In genomic region chr5:14247054-14247386, GRCh38 we compare ENCODE assay signal across 1 cellular context.
A peak's percentile ranks its signal among the peaks of the same experiment; 100 is the strongest.
TF ChIP-seq lines count a peak whose summit lies in the region.

No MANE protein-coding gene starts in this region.

TF ChIP-seq in HEK293, 187 proteins besides CTCF, POLR2A, EP300 and RAD21:
- no peak for TF ChIP-seq ZNF639 (tag by site-specific recombination; IDR thresholded peaks at IDR 0.05)
- no peak for TF ChIP-seq ZFP41 (tag by site-specific recombination; IDR thresholded peaks at IDR 0.05; ENCODE audit: borderline replicate concordance)
- TF ChIP-seq GLIS1 (tag by site-specific recombination; IDR thresholded peaks at IDR 0.05), result peak; percentile 16; the same call in 1 of the 2 replicates
- no peak for TF ChIP-seq SETDB1 (IDR thresholded peaks at IDR 0.05; ENCODE audit: insufficient read length, low read length)
- no peak for TF ChIP-seq SCRT2 (tag by site-specific recombination; IDR thresholded peaks at IDR 0.05)
- TF ChIP-seq ZNF664 (tag by site-specific recombination; IDR thresholded peaks at IDR 0.05), result peak; percentile 22; the same call in 1 of the 2 replicates
